1 cellular context compared by ENCODE assay signal in the genomic region with DNA sequence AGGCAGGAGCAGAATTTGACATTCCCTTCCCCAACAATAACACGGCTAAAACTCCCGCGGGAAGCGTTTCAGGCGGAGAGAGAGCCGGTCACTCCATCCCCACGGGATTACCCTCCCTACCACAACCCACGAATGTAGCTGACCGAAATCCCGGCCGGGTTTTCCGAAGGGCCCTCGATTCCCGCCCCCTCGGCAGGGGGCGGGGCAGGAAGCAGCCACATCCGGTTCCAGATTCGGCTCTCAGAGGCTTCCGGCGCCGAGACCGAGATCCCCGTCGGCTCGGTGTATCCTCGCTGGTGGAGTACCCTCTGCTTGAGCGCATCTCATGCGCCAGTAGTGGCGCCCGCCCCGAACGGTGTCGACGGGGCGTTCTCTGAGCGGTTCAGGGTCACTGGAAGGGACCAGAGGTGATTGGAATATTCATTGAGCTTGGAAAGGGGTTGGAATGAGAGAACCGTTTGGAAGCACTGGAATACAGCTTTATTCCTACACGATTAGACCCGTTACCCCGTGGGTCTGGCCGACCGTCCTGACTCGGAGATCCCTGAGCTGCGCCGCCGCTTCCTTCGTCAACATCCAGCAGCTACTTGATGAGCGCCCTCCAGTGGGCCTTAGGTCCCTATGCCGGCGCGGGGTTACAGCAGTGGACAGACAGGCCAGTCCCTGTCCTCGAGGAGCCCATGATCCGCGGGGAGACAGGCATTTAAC.
TF ChIP-seq lines count a peak whose summit lies in the region.

No MANE protein-coding gene starts in this region.

TF ChIP-seq in HepG2, 621 proteins besides CTCF, POLR2A, EP300 and RAD21 (continued from another document and continues in another):
- peak; percentile 82; the same call in 1 of the 2 replicates for TF ChIP-seq KLF15 (CRISPR knock-in tag; IDR thresholded peaks at IDR 0.05; ENCODE audit: borderline replicate concordance)
- TF ChIP-seq MED1 (CRISPR knock-in tag; IDR thresholded peaks at IDR 0.05): peak; percentile 78
- TF ChIP-seq ZNF557 (CRISPR knock-in tag; IDR thresholded peaks at IDR 0.05): no peak
- peak; percentile 50 for TF ChIP-seq RXRA (CRISPR knock-in tag; IDR thresholded peaks at IDR 0.05)
- TF ChIP-seq ESRRA (CRISPR knock-in tag; IDR thresholded peaks at IDR 0.05; ENCODE audit: low read depth): peak; percentile 65; the same call in 1 of the 2 replicates
- TF ChIP-seq ZSCAN31 (CRISPR knock-in tag; IDR thresholded peaks at IDR 0.05; ENCODE audit: low read depth): peak; percentile 75
- TF ChIP-seq ZNF678 (CRISPR knock-in tag; IDR thresholded peaks at IDR 0.05): no peak
- TF ChIP-seq CREB1 (IDR thresholded peaks at IDR 0.05): no peak
- TF ChIP-seq CREB1 (CRISPR knock-in tag; IDR thresholded peaks at IDR 0.05): peak; percentile 81
- TF ChIP-seq, protein P1, sequence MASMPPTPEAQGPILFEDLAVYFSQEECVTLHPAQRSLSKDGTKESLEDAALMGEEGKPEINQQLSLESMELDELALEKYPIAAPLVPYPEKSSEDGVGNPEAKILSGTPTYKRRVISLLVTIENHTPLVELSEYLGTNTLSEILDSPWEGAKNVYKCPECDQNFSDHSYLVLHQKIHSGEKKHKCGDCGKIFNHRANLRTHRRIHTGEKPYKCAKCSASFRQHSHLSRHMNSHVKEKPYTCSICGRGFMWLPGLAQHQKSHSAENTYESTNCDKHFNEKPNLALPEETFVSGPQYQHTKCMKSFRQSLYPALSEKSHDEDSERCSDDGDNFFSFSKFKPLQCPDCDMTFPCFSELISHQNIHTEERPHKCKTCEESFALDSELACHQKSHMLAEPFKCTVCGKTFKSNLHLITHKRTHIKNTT (CRISPR knock-in tag; IDR thresholded peaks at IDR 0.05): no peak
- TF ChIP-seq FLYWCH1 (CRISPR knock-in tag; IDR thresholded peaks at IDR 0.05): 0 out of 2 replicates have a peak, but pooled peaks have one; percentile 44
- TF ChIP-seq ZNF44 (CRISPR knock-in tag; IDR thresholded peaks at IDR 0.05): peak; percentile 21; the same call in 1 of the 2 replicates
- TF ChIP-seq SRF (IDR thresholded peaks at IDR 0.05; ENCODE audit: low read depth, low read length): peak; percentile 79
- peak; percentile 32 for TF ChIP-seq TEAD3 (CRISPR knock-in tag; optimal IDR thresholded peaks at IDR 0.05; ENCODE audit: borderline replicate concordance)
- peak; percentile 56 for TF ChIP-seq SMC3 (IDR thresholded peaks at IDR 0.05; ENCODE audit: low read length)
- TF ChIP-seq IRF2 (CRISPR knock-in tag; IDR thresholded peaks at IDR 0.05): peak; percentile 46; the same call in 1 of the 2 replicates
- peak; percentile 96 for TF ChIP-seq KDM5B (CRISPR knock-in tag; IDR thresholded peaks at IDR 0.05; ENCODE audit: borderline replicate concordance)
- no peak for TF ChIP-seq DNMT3B (CRISPR knock-in tag; conservative IDR thresholded peaks at IDR 0.05)
- no peak for TF ChIP-seq SP1 (IDR thresholded peaks at IDR 0.05)
- peak; percentile 82 for TF ChIP-seq SP1 (CRISPR knock-in tag; IDR thresholded peaks at IDR 0.05)
- peak; percentile 89 for TF ChIP-seq CCAR2 (optimal IDR thresholded peaks at IDR 0.05; ENCODE audit: low read depth, low read length)
- TF ChIP-seq ZMYM3 (CRISPR knock-in tag; IDR thresholded peaks at IDR 0.05): no peak; the same call in 1 of the 2 replicates
- TF ChIP-seq BRCA1 (CRISPR knock-in tag; IDR thresholded peaks at IDR 0.05): peak; percentile 42; the same call in 1 of the 2 replicates
- peak; percentile 92 for TF ChIP-seq ZNF614 (CRISPR knock-in tag; IDR thresholded peaks at IDR 0.05; ENCODE audit: borderline replicate concordance)
- TF ChIP-seq KLF11 (CRISPR knock-in tag; IDR thresholded peaks at IDR 0.05): peak; percentile 36; the same call in 1 of the 2 replicates
- TF ChIP-seq PPARG (CRISPR knock-in tag; conservative IDR thresholded peaks at IDR 0.05): peak; percentile 35; the same call in 1 of the 2 replicates
- no peak for TF ChIP-seq ZNF282 (IDR thresholded peaks at IDR 0.05; ENCODE audit: partially characterized antibody)
- TF ChIP-seq SRSF4 (IDR thresholded peaks at IDR 0.05; ENCODE audit: low read depth, low read length, poor library complexity, severe bottlenecking): no peak
- peak; percentile 47 for TF ChIP-seq RARA (CRISPR knock-in tag; IDR thresholded peaks at IDR 0.05)
- TF ChIP-seq ZNF7 (CRISPR knock-in tag; IDR thresholded peaks at IDR 0.05): no peak
- peak; percentile 96; the same call in 1 of the 2 replicates for TF ChIP-seq PAX8 (CRISPR knock-in tag; IDR thresholded peaks at IDR 0.05; ENCODE audit: borderline replicate concordance)
- TF ChIP-seq YEATS4 (CRISPR knock-in tag; IDR thresholded peaks at IDR 0.05; ENCODE audit: borderline replicate concordance): peak; percentile 65
- TF ChIP-seq, protein P2, sequence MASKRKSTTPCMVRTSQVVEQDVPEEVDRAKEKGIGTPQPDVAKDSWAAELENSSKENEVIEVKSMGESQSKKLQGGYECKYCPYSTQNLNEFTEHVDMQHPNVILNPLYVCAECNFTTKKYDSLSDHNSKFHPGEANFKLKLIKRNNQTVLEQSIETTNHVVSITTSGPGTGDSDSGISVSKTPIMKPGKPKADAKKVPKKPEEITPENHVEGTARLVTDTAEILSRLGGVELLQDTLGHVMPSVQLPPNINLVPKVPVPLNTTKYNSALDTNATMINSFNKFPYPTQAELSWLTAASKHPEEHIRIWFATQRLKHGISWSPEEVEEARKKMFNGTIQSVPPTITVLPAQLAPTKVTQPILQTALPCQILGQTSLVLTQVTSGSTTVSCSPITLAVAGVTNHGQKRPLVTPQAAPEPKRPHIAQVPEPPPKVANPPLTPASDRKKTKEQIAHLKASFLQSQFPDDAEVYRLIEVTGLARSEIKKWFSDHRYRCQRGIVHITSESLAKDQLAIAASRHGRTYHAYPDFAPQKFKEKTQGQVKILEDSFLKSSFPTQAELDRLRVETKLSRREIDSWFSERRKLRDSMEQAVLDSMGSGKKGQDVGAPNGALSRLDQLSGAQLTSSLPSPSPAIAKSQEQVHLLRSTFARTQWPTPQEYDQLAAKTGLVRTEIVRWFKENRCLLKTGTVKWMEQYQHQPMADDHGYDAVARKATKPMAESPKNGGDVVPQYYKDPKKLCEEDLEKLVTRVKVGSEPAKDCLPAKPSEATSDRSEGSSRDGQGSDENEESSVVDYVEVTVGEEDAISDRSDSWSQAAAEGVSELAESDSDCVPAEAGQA (IDR thresholded peaks at IDR 0.05; ENCODE audit: low read depth): peak; percentile 38; the same call in 1 of the 2 replicates
- TF ChIP-seq, protein P2 (CRISPR knock-in tag; IDR thresholded peaks at IDR 0.05; ENCODE audit: borderline replicate concordance): no peak
- peak; percentile 76 for TF ChIP-seq CBX5 (CRISPR knock-in tag; IDR thresholded peaks at IDR 0.05; ENCODE audit: borderline replicate concordance)
- TF ChIP-seq U2AF1 (optimal IDR thresholded peaks at IDR 0.05; ENCODE audit: low read depth, low read length): peak; percentile 98
- TF ChIP-seq ZNF564 (CRISPR knock-in tag; IDR thresholded peaks at IDR 0.05): no peak
- TF ChIP-seq ZBTB46 (CRISPR knock-in tag; IDR thresholded peaks at IDR 0.05; ENCODE audit: borderline replicate concordance): 0 out of 2 replicates have a peak, but pooled peaks have one; percentile 64
- peak; percentile 70; the same call in 1 of the 2 replicates for TF ChIP-seq POGK (CRISPR knock-in tag; conservative IDR thresholded peaks at IDR 0.05)
- TF ChIP-seq, protein P3, sequence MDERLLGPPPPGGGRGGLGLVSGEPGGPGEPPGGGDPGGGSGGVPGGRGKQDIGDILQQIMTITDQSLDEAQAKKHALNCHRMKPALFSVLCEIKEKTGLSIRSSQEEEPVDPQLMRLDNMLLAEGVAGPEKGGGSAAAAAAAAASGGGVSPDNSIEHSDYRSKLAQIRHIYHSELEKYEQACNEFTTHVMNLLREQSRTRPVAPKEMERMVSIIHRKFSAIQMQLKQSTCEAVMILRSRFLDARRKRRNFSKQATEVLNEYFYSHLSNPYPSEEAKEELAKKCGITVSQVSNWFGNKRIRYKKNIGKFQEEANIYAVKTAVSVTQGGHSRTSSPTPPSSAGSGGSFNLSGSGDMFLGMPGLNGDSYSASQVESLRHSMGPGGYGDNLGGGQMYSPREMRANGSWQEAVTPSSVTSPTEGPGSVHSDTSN (CRISPR knock-in tag; IDR thresholded peaks at IDR 0.05): 0 out of 2 replicates have a peak, but pooled peaks have one; percentile 24
- no peak for TF ChIP-seq SNRNP70 (IDR thresholded peaks at IDR 0.05; ENCODE audit: low read depth, low read length)
- no peak for TF ChIP-seq THAP8 (CRISPR knock-in tag; IDR thresholded peaks at IDR 0.05; ENCODE audit: borderline replicate concordance)
- no peak; the same call in none of the 2 replicates for TF ChIP-seq ZNF598 (CRISPR knock-in tag; IDR thresholded peaks at IDR 0.05; ENCODE audit: borderline replicate concordance)
- TF ChIP-seq, protein P4, sequence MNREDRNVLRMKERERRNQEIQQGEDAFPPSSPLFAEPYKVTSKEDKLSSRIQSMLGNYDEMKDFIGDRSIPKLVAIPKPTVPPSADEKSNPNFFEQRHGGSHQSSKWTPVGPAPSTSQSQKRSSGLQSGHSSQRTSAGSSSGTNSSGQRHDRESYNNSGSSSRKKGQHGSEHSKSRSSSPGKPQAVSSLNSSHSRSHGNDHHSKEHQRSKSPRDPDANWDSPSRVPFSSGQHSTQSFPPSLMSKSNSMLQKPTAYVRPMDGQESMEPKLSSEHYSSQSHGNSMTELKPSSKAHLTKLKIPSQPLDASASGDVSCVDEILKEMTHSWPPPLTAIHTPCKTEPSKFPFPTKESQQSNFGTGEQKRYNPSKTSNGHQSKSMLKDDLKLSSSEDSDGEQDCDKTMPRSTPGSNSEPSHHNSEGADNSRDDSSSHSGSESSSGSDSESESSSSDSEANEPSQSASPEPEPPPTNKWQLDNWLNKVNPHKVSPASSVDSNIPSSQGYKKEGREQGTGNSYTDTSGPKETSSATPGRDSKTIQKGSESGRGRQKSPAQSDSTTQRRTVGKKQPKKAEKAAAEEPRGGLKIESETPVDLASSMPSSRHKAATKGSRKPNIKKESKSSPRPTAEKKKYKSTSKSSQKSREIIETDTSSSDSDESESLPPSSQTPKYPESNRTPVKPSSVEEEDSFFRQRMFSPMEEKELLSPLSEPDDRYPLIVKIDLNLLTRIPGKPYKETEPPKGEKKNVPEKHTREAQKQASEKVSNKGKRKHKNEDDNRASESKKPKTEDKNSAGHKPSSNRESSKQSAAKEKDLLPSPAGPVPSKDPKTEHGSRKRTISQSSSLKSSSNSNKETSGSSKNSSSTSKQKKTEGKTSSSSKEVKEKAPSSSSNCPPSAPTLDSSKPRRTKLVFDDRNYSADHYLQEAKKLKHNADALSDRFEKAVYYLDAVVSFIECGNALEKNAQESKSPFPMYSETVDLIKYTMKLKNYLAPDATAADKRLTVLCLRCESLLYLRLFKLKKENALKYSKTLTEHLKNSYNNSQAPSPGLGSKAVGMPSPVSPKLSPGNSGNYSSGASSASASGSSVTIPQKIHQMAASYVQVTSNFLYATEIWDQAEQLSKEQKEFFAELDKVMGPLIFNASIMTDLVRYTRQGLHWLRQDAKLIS (CRISPR knock-in tag; IDR thresholded peaks at IDR 0.05): peak; percentile 87; the same call in 1 of the 2 replicates
- peak; percentile 69; the same call in 1 of the 2 replicates for TF ChIP-seq DR1 (CRISPR knock-in tag; IDR thresholded peaks at IDR 0.05)
